Comparison of ENCODE assay signal across 8 cellular contexts in the genomic region with DNA sequence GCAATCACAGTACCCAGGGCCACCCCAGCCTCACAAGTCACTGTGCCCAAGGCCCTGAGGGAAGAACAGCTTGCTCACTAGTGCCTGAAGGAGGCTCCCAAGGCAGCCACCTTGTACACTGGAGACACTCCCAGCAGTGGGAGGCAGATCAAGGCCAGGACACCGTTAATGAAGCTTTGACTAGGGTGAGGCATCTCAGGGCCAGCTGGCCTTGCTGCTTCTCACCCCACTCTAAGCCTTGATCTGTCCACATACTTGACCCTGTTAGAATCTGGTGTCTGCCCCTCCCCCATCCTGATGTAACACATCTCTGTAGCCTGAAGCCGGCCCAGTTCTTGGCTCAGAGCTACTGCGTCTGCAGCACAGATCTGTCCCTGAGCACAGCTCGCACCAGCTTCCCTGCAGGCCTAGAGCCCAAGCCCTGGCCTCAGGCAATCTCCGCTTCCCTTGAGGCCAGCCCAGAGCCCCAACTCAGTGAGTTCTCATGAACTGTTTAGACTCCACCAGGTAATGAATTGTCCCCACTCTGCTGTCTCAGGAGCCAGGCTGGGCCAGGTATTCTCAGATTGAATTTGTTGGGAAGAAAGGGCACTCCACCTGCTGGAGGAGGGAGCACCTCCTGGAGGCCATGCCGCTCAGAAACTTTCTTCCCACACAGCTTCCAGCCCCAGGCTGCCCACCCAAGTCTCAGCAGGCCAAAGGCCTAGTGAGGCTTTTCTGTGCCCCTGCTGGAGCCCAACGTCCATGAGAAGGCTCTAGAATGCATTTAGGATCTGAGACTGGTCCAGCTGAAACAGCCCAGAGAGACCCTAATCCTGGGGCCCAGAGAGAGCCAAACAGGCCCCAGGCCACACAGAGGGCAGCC. TPM values are rescaled to one million over a fixed set of nuclear protein-coding genes. Genes with fewer than 3 reads are reported as not detected.
DNase-seq lines count a peak whose midpoint lies in the region; ATAC-seq, FAIRE-seq and TF ChIP-seq lines count a peak whose summit lies in the region.

No MANE protein-coding gene starts in this region.

- CTCF ChIA-PET in K562 (lab: Yijun Ruan, JAX; ENCODE audit: low intra/inter-chr PET ratio) = interaction anchor here (0.6 to 1.2 kb wide), 2 partner anchors 101 to 219 kb away, joined by 3 to 4 read pairs; partner anchors contain the start of gene CDKN2AIPNL

- peak; percentile 74 for FAIRE-seq in K562 (lab: Jason Lieb, UNC)
- FAIRE-seq in urothelium cell line (lab: Jason Lieb, UNC) = no peak

- POLR2A ChIA-PET in K562 (lab: Yijun Ruan, JAX) = interaction anchor here (0.5 to 1.8 kb wide), 10 partner anchors 8 to 137 kb away, joined by 3 to 6 read pairs (median 4); no protein-coding TSS in a partner anchor

- H3K36me3 Mint-ChIP-seq in activated T-cell treated with anti-CD3 and anti-CD28 coated beads, Interleukin-2, amount 50 U/mL, for 24 hours (ENCODE audit: low read depth) = no peaks in the 10 kb centered on the region

- in situ Hi-C loops in K562 (cut with MboI) = loop anchor here (5.0 kb wide), 1 partner anchor 100 kb away; the partner anchor contains the start of gene CDKN2AIPNL

- 25% methylated on average over 7 of the region's 7 CpGs for WGBS in K562 (ENCODE audit: insufficient coverage, low coverage, missing lambda C conversion rate)

- peaks cover 28 to 35% of the 10 kb centered on the region in 2 experiments for H3K4me1 ChIP-seq in K562 (replicated peaks in 1 of 2; ENCODE audit: control insufficient read depth in 2 of 2, insufficient read depth in 2 of 2, low read length in 2 of 2)

- BruUV-seq in K562 (replicated peaks; lab: Mats Ljungman, UMichigan) = no TSS peak

- no peak for TF ChIP-seq POLR2A in K562 (conservative IDR thresholded peaks at IDR 0.05)

- DNase-seq in activated T-cell treated with anti-CD3 and anti-CD28 coated beads, Interleukin-2, amount 50 U/mL, for 24 hours = no peak
- DNase-seq in activated T-cell treated with anti-CD3 and anti-CD28 coated beads, Interleukin-2, amount 50 U/mL, for 1 hour = no peak
- DNase-seq in K562 (ENCODE audit: extremely low read depth in 1 of 4, low spot score in 3 of 4) = peak; percentile 37 to 72 (median 50)
- peak; percentile 67 to 77 for DNase-seq in left colon
- DNase-seq in urothelium cell line (ENCODE audit: low spot score) = peak; percentile 30
- DNase-seq in dermis blood vessel endothelial cell = no peak
- no peak for DNase-seq in germinal center (ENCODE audit: low spot score)

- no peaks in the 10 kb centered on the region for H3K9me1 ChIP-seq in K562 (ENCODE audit: control insufficient read depth, insufficient read depth, low read length)

- no peaks in the 10 kb centered on the region for H3K27me3 ChIP-seq in K562 (ENCODE audit: control insufficient read depth in 2 of 2, insufficient read depth in 2 of 2, low read length in 2 of 2)

- peak overlapping the region; percentile 87 for H3K27ac Mint-ChIP-seq in activated T-cell treated with anti-CD3 and anti-CD28 coated beads, Interleukin-2, amount 50 U/mL, for 24 hours

- no peak overlapping the region for H3K4me3 Mint-ChIP-seq in activated T-cell treated with anti-CD3 and anti-CD28 coated beads, Interleukin-2, amount 50 U/mL, for 24 hours

- no peaks in the 10 kb centered on the region for H3K9me3 Mint-ChIP-seq in activated T-cell treated with anti-CD3 and anti-CD28 coated beads, Interleukin-2, amount 50 U/mL, for 24 hours

- peak; percentile 51 to 70 for TF ChIP-seq RAD21 in K562 (CRISPR knock-in tag; conservative IDR thresholded peaks at IDR 0.05 in 1 of 2, IDR thresholded peaks at IDR 0.05 in 1 of 2)

- H3K9ac ChIP-seq in K562 (ENCODE audit: insufficient read depth in 1 of 2, low read depth in 2 of 2, low read length in 2 of 2) = peak overlapping the region; percentile 37 to 83; a peak in 3 of 4 replicates

- ATAC-seq in K562 (peak; percentile 91), left colon (peak; percentile 57), GM18502 (IDR thresholded peaks at IDR 0.05; ENCODE audit: poor library complexity, unreplicated experiment) (no peak)

- H3K79me2 ChIP-seq in K562 (ENCODE audit: control insufficient read depth, insufficient read depth, low read length) = no peaks in the 10 kb centered on the region

- peak; percentile 45 to 55 (median 45); a peak in 4 of 6 replicates for TF ChIP-seq CTCF in K562 (IDR thresholded peaks at IDR 0.05 in 2 of 3, conservative IDR thresholded peaks at IDR 0.05 in 1 of 3; ENCODE audit: insufficient read depth in 2 of 3, low read depth in 1 of 3, low read length in 3 of 3)

- H4K20me1 ChIP-seq in K562 (replicated peaks; ENCODE audit: control insufficient read depth, insufficient read depth, low read length) = no peaks in the 10 kb centered on the region

- intact Hi-C loops in K562 (cut with micrococcal nuclease) (loop anchor here (5.0 kb wide), 1 partner anchor 100 kb away; the partner anchor contains the start of gene CDKN2AIPNL), left colon (cut with DNase I, micrococcal nuclease) (no loop called here)

- peak overlapping the region; percentile 34 for H3K4me2 ChIP-seq in K562 (ENCODE audit: insufficient read depth, low read length)

- peak overlapping the region; percentile 78 for H2AFZ ChIP-seq in K562 (ENCODE audit: low read depth, low read length)

- peak overlapping the region; percentile 57; the same call in 2 of the 3 replicates for H3K27ac ChIP-seq in K562 (ENCODE audit: extremely low read depth, low read depth, low read length)

- H3K4me1 Mint-ChIP-seq in activated T-cell treated with anti-CD3 and anti-CD28 coated beads, Interleukin-2, amount 50 U/mL, for 24 hours (ENCODE audit: low read depth) = peaks cover 41% of the 10 kb centered on the region

- no peak for TF ChIP-seq EP300 in K562 (IDR thresholded peaks at IDR 0.05; ENCODE audit: low read length)

- H3K4me3 ChIP-seq in K562 = no peak overlapping the region

- no peaks in the 10 kb centered on the region for H3K27me3 Mint-ChIP-seq in activated T-cell treated with anti-CD3 and anti-CD28 coated beads, Interleukin-2, amount 50 U/mL, for 24 hours

- no peaks in the 10 kb centered on the region for H3K9me3 ChIP-seq in K562 (replicated peaks; ENCODE audit: control insufficient read depth, insufficient read depth, low read depth, low read length)

- H3K36me3 ChIP-seq in K562 (ENCODE audit: control insufficient read depth, insufficient read depth, low read length) = no peaks in the 10 kb centered on the region

TF ChIP-seq in K562, 482 proteins besides CTCF, POLR2A, EP300 and RAD21 (continues in another document):
- no peak for TF ChIP-seq ELF1 (tag; IDR thresholded peaks at IDR 0.05)
- TF ChIP-seq ZNF75A (CRISPR knock-in tag; IDR thresholded peaks at IDR 0.05) = no peak
- TF ChIP-seq U2AF2 (optimal IDR thresholded peaks at IDR 0.05; ENCODE audit: low read depth, low read length) = no peak
- no peak for TF ChIP-seq VEZF1 (CRISPR knock-in tag; IDR thresholded peaks at IDR 0.05)
- TF ChIP-seq TAF9B (IDR thresholded peaks at IDR 0.05; ENCODE audit: partially characterized antibody) = no peak
- TF ChIP-seq FOXP1 (CRISPR knock-in tag; IDR thresholded peaks at IDR 0.05) = no peak
- TF ChIP-seq U2AF1 (optimal IDR thresholded peaks at IDR 0.05; ENCODE audit: low read depth, low read length) = no peak
- TF ChIP-seq NR0B1 (IDR thresholded peaks at IDR 0.05; ENCODE audit: partially characterized antibody) = no peak
- TF ChIP-seq SNIP1 (IDR thresholded peaks at IDR 0.05; ENCODE audit: low read depth) = no peak
- TF ChIP-seq RCOR1 (IDR thresholded peaks at IDR 0.05; ENCODE audit: borderline replicate concordance in 1 of 2, low read depth in 2 of 2, low read length in 2 of 2) = peak in 1 of 2 experiments; percentile 18; a peak in 1 of 4 replicates

RNA-seq across cellular contexts. Expression of gene JADE2, which starts 13.4 kb away (rescaled TPM):
- total RNA-seq in K562 (2011; cell fraction: chromatin; rRNA removed; ENCODE audit: low replicate concordance) = 12.7 and 26.6 TPM in 2 replicates
- total RNA-seq in K562 (2011; cell fraction: nucleolus; rRNA removed) = 12.9 and 14.5 TPM in 2 replicates
- 7.6 and 9.2 TPM in 2 replicates for total RNA-seq in K562 (2011; cell fraction: nucleoplasm; rRNA removed)
- total RNA-seq in K562 (2014; rRNA removed) = 14.5 and 22.8 TPM in 2 replicates
- 6.9 and 8.3 TPM in 2 replicates for total RNA-seq in K562 (2014; rRNA removed; fragmentation: Illumina TruSeq; extraction: Trizol)
- total RNA-seq in K562 (2015; rRNA removed; fragmentation: Illumina TruSeq; extraction: Trizol) = 13.7 and 14.1 TPM in 2 replicates
- total RNA-seq in K562 (2021) = 22.2 and 23.3 TPM in 2 replicates
- 8.8 and 9.4 TPM in 2 replicates for polyA plus RNA-seq in K562 (2011; rRNA removed)
- 7.8 and 14.9 TPM in 2 replicates for polyA plus RNA-seq in K562 (2011; cell fraction: cytosol; rRNA removed)
- 10.6 and 18.6 TPM in 2 replicates for polyA plus RNA-seq in K562 (2011; cell fraction: nucleus; rRNA removed)
- polyA plus RNA-seq in K562 (2012) = 9.5 and 15.4 TPM in 2 replicates
- 9.1 and 10.9 TPM in 2 replicates for polyA plus RNA-seq in K562 (2014; fragmentation: Illumina TruSeq; extraction: Trizol)
- polyA plus RNA-seq in K562 (2014; fragmentation: Nextera tagmentation; extraction: Ambion mirVana) = under 1 TPM; 0.50 to 0.55 TPM
- 6.0 and 10.8 TPM in 2 replicates for polyA plus RNA-seq in K562 (2014; rRNA removed)
- polyA minus RNA-seq in K562 (2011; rRNA and poly(A)+ RNA removed) = 11.5 and 14.4 TPM in 2 replicates
- polyA minus RNA-seq in K562 (2011; cell fraction: cytosol; rRNA and poly(A)+ RNA removed) = 13.0 and 13.2 TPM in 2 replicates
- 9.4 TPM in 2 replicates for polyA minus RNA-seq in K562 (2011; cell fraction: nucleus; rRNA and poly(A)+ RNA removed)
- 10 to 100 TPM; 27.1 to 38.9 TPM for total RNA-seq in left colon
- 23.3 and 31.7 TPM in 2 replicates for total RNA-seq in dermis blood vessel endothelial cell

Comparison
In these comparisons a context has a peak if more than half of its experiments do, and no peak if none do; other contexts are left out.
1. DNase-seq: peak in K562 (4 of 4), left colon (2 of 2) and urothelium cell line (single experiment); none in activated T-cell treated with anti-CD3 and anti-CD28 coated beads, Interleukin-2, amount 50 U/mL, for 24 hours (single experiment), activated T-cell treated with anti-CD3 and anti-CD28 coated beads, Interleukin-2, amount 50 U/mL, for 1 hour (single experiment), dermis blood vessel endothelial cell (single experiment) and germinal center (single experiment).